ENCODE assay signal across 9 cellular contexts in the genomic region with DNA sequence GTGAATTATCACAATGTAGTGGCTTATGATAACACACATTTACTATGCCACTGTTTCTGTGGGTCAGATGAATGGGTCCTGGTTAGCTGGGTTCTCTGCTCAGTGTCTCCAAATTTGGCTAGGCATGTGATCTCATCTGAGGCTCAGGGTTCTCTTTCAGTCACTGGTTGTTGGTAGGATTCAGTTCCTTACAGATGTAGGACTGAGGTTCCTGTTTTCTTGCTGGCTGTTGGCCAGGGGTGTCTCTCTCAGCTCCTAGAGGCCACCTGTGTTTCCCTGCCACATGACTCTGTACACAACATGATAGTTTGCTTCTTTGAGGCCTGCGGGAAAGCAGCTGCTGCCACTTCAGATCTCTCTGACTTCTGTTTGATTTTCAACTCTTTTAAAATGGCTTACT. TPM values are rescaled to one million over a fixed set of nuclear protein-coding genes. Genes with fewer than 3 reads are reported as not detected.
DNase-seq lines count a peak whose midpoint lies in the region; ATAC-seq and TF ChIP-seq lines count a peak whose summit lies in the region.
"Had no signal": no experiment of that assay in that cellular context is flagged by ENCODE, and none has a peak within 500 bp of the region (broad histone marks: within the 10 kb centered on the region; RNA-seq: fewer than 3 reads in every experiment).

No MANE protein-coding gene starts in this region.

- H3K4me1 ChIP-seq in KMS-11 (ENCODE audit: low read depth, poor library complexity, severe bottlenecking) (peaks cover 73% of the 10 kb centered on the region), mucosa of stomach (ENCODE audit: control insufficient read depth, insufficient read depth, low read length) (peaks cover 25% of the 10 kb centered on the region)

- peaks cover 79% of the 10 kb centered on the region for H3K79me2 ChIP-seq in KMS-11 (ENCODE audit: insufficient read depth, low read depth)

- TF ChIP-seq POLR2A in GM18505 (IDR thresholded peaks at IDR 0.05; ENCODE audit: borderline replicate concordance, extremely low read depth, insufficient read depth, insufficient read length), result no peak

- intact Hi-C loops in activated CD8-positive, alpha-beta T cell treated with anti-CD3 and anti-CD28 coated beads for 36 hours (cut with micrococcal nuclease), result no loop called here

- no peaks in the 10 kb centered on the region for H3K27me3 Mint-ChIP-seq in activated CD8-positive, alpha-beta T cell treated with anti-CD3 and anti-CD28 coated beads for 36 hours

- H3K36me3 Mint-ChIP-seq in activated CD8-positive, alpha-beta T cell treated with anti-CD3 and anti-CD28 coated beads for 36 hours (ENCODE audit: low read depth), result peaks cover 68% of the 10 kb centered on the region

- TF ChIP-seq CTCF in KMS-11 (conservative IDR thresholded peaks at IDR 0.05; ENCODE audit: low read depth, low read length), result no peak
- TF ChIP-seq CTCF in activated CD8-positive, alpha-beta T cell treated with anti-CD3 and anti-CD28 coated beads for 36 hours (IDR thresholded peaks at IDR 0.05), result no peak

- no peaks in the 10 kb centered on the region for H3K27me3 ChIP-seq in KMS-11 (ENCODE audit: insufficient read depth, low read depth)
- H3K27me3 ChIP-seq in mucosa of stomach (ENCODE audit: control insufficient read depth, insufficient read depth, low read length), result no peaks in the 10 kb centered on the region

- H3K4me1 Mint-ChIP-seq in activated CD8-positive, alpha-beta T cell treated with anti-CD3 and anti-CD28 coated beads for 36 hours (ENCODE audit: low read depth), result peaks cover 70% of the 10 kb centered on the region

- POLR2A ChIA-PET in activated CD8-positive, alpha-beta T cell treated with anti-CD3 and anti-CD28 coated beads for 36 hours (lab: Charles Lee), result interaction anchor here (0.6 kb wide), 1 partner anchor 23 kb away, joined by 3 read pairs; no protein-coding TSS in a partner anchor

- H3K27ac Mint-ChIP-seq in activated CD8-positive, alpha-beta T cell treated with anti-CD3 and anti-CD28 coated beads for 36 hours, result peak overlapping the region; percentile 62

- no peaks in the 10 kb centered on the region for H3K9me3 ChIP-seq in mucosa of stomach (ENCODE audit: control insufficient read depth, low read length)
- H3K9me3 ChIP-seq: thoracic aorta had no signal

- no peak overlapping the region for H2AFZ ChIP-seq in KMS-11 (ENCODE audit: low read depth)

- peak; percentile 93 for ATAC-seq in GM18505 (IDR thresholded peaks at IDR 0.05; ENCODE audit: unreplicated experiment)
- ATAC-seq in GM21717 (IDR thresholded peaks at IDR 0.05; ENCODE audit: unreplicated experiment), result peak; percentile 84
- ATAC-seq in activated CD8-positive, alpha-beta T cell treated with anti-CD3 and anti-CD28 coated beads for 36 hours, result peak; percentile 45

- no peaks in the 10 kb centered on the region for H3K9me3 Mint-ChIP-seq in activated CD8-positive, alpha-beta T cell treated with anti-CD3 and anti-CD28 coated beads for 36 hours

- H3K9ac ChIP-seq in KMS-11 (peak overlapping the region; percentile 11; the same call in 1 of the 2 replicates), mucosa of stomach (ENCODE audit: low read length) (no peak overlapping the region)

- H3K36me3 ChIP-seq in KMS-11 (ENCODE audit: insufficient read depth), result peaks cover 19% of the 10 kb centered on the region
- H3K36me3 ChIP-seq in mucosa of stomach (ENCODE audit: control insufficient read depth, insufficient read depth, low read length), result no peaks in the 10 kb centered on the region

- H3K27ac ChIP-seq in KMS-11, result peak overlapping the region; percentile 57
- H3K27ac ChIP-seq: thoracic aorta had no signal

- CTCF ChIA-PET in activated CD8-positive, alpha-beta T cell treated with anti-CD3 and anti-CD28 coated beads for 36 hours (lab: Charles Lee), result interaction anchor here (0.9 to 3.2 kb wide), 4 partner anchors 9 to 169 kb away, joined by 3 to 23 read pairs (median 7); no protein-coding TSS in a partner anchor

- no peak overlapping the region for H3K4me3 ChIP-seq in KMS-11 (IDR thresholded peaks at IDR 0.05; ENCODE audit: insufficient read depth, low read depth, low read length)
- H3K4me3 ChIP-seq in mucosa of stomach (ENCODE audit: low read length), result peak overlapping the region; percentile 18
- H3K4me3 ChIP-seq: thoracic aorta had no signal

- DNase-seq in activated CD8-positive, alpha-beta T cell treated with anti-CD3 and anti-CD28 coated beads for 36 hours, result peak; percentile 25
- DNase-seq in stimulated activated CD8-positive, alpha-beta memory T cell treated with anti-CD3 and anti-CD28 coated beads, Interleukin-4, amount 100 ng/mL, for 48 hours, result no peak
- no peak for DNase-seq in NK-92 treated with Interleukin-12 subunit alpha and Interleukin-12 subunit beta, amount 100 ng/mL, for 24 hours (lab: John Stamatoyannopoulos, UW)
- no peak for DNase-seq in central memory CD4-positive, alpha-beta T cell

- no peaks in the 10 kb centered on the region for H4K20me1 ChIP-seq in KMS-11 (ENCODE audit: insufficient read depth)

- peak overlapping the region; percentile 18 for H3K4me3 Mint-ChIP-seq in activated CD8-positive, alpha-beta T cell treated with anti-CD3 and anti-CD28 coated beads for 36 hours

- H3K4me2 ChIP-seq in KMS-11, result peak overlapping the region; percentile 67

RNA-seq across cellular contexts. Expression of gene NFX1, which starts 7.1 kb away (rescaled TPM):
- total RNA-seq in activated CD8-positive, alpha-beta T cell treated with anti-CD3 and anti-CD28 coated beads for 36 hours, result 10 to 100 TPM; 37.4 to 38.9 TPM

RNA-seq across cellular contexts. Expression of gene CHMP5, which starts 32.6 kb away (rescaled TPM):
- 10 to 100 TPM; 64.6 to 74.2 TPM for total RNA-seq in activated CD8-positive, alpha-beta T cell treated with anti-CD3 and anti-CD28 coated beads for 36 hours

RNA-seq across cellular contexts. Expression of gene BAG1, which starts 32.9 kb away (rescaled TPM):
- 10 to 100 TPM; 55.6 to 61.6 TPM for total RNA-seq in activated CD8-positive, alpha-beta T cell treated with anti-CD3 and anti-CD28 coated beads for 36 hours

RNA-seq across cellular contexts. Expression of gene SPINK4, which starts 57.5 kb away (rescaled TPM):
- total RNA-seq in activated CD8-positive, alpha-beta T cell treated with anti-CD3 and anti-CD28 coated beads for 36 hours, result not detected
- total RNA-seq: thoracic aorta had no signal
